In the genomic region with DNA sequence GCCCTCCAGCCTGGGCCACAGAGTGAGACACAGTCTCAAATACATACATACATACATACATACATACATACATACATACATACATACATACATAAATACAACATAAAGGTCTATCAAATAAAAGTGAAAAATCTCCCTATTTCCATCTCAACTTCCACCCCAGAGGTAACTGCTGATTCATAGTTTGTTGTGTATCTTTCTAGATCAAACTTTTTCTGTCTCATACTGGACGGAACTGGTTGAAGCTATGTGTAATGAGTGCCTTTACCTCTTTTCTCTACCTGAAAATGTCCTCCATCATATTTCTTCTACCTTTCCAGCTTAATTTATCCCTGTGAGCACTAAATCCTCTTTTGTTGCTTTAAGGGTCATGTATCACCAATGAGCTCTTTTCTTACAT, we compare ENCODE assay signal across 8 cellular contexts.
"Had no signal": no experiment of that assay in that cellular context is flagged by ENCODE, and none has a peak within 500 bp of the region (broad histone marks: within the 10 kb centered on the region; RNA-seq: fewer than 3 reads in every experiment).

No MANE protein-coding gene starts in this region.

- H3K27ac ChIP-seq: GM23248, KMS-11 had no signal

- DNase-seq: GM23248, GOT3, H9, HCEC 1CT, IMR-90, KBM-7 had no signal

- H2AFZ ChIP-seq: GM23248 had no signal

- H3K4me3 ChIP-seq: GM23248 had no signal

- H3K4me2 ChIP-seq: KMS-11 had no signal

- FAIRE-seq: H54 had no signal

- H3K4me3 Mint-ChIP-seq: H9 had no signal

- H3K9ac ChIP-seq: GM23248, KMS-11 had no signal

- H3K27ac Mint-ChIP-seq: H9 had no signal
